In the genomic region with DNA sequence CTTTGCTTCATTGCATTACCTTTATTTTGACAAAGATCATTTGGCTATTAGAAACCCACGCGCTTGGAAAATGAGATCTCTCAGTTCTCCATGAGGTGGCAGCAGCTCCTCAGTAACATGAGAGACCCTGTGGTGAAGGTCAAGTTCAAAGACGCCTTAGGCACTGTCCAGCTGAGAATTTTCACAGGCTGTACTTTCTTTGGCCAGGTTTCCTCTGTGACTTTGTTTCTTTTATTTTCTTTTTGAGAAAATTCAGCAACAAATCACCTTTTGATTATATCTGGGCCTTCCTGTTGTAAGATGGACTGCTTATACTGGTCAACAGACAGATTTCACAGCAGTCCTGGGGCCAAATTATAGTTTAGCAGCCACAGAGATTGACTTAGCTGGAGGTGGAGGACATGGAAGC, we compare ENCODE assay signal across 8 cellular contexts. TPM values are rescaled to one million over a fixed set of nuclear protein-coding genes. Genes with fewer than 3 reads are reported as not detected.
DNase-seq lines count a peak whose midpoint lies in the region; ATAC-seq, FAIRE-seq and TF ChIP-seq lines count a peak whose summit lies in the region.

No MANE protein-coding gene starts in this region.

- H3K9ac ChIP-seq in kidney (ENCODE audit: low read length in 2 of 2) = no peak overlapping the region

- H3K4me3 ChIP-seq in GM12864 (ENCODE audit: low read depth, low read length) (no peak overlapping the region), Peyer's patch (no peak overlapping the region), bronchial epithelial cell (ENCODE audit: low read depth, low read length) (no peak overlapping the region), kidney (ENCODE audit: low read length in 2 of 2) (no peak overlapping the region)

- H3K27ac ChIP-seq in Peyer's patch (no peak overlapping the region), kidney (ENCODE audit: low read depth in 2 of 2, low read length in 2 of 2) (no peak overlapping the region)

- no peak for TF ChIP-seq POLR2A in Peyer's patch (IDR thresholded peaks at IDR 0.05)

- intact Hi-C loops in kidney (cut with DNase I) = no loop called here

- DNase-seq in Ammon's horn (ENCODE audit: low spot score) (peak; percentile 71), GM12864 (ENCODE audit: low read depth) (peak; percentile 10), Peyer's patch (peak in 1 of 3 donors; percentile 66), bronchial epithelial cell (ENCODE audit: low read depth) (peak; percentile 53), kidney (no peak)
- peak; percentile 27 for DNase-seq in stimulated activated naive CD8-positive, alpha-beta T cell treated with anti-CD3 and anti-CD28 coated beads, Interleukin-15, Interleukin-2, amounts not matched to agents 100 U/mL and 50 U/mL, for 24 hours
- DNase-seq in NK-92 treated with Interleukin-12 subunit alpha and Interleukin-12 subunit beta, amount 100 ng/mL, for 24 hours (lab: John Stamatoyannopoulos, UW) = no peak

- FAIRE-seq in bronchial epithelial cell (lab: Jason Lieb, UNC) = no peak
- peak; percentile 80 for FAIRE-seq in kidney (lab: Jason Lieb, UNC)

- H3K9me3 ChIP-seq in Peyer's patch = no peaks in the 10 kb centered on the region
- H3K9me3 ChIP-seq in kidney (ENCODE audit: control insufficient read depth in 1 of 2, low read length in 2 of 2) = no peaks in the 10 kb centered on the region

- peak; percentile 56 for ATAC-seq in HG03066 (IDR thresholded peaks at IDR 0.05; ENCODE audit: low read depth, unreplicated experiment)
- ATAC-seq in stimulated activated naive CD8-positive, alpha-beta T cell treated with anti-CD3 and anti-CD28 coated beads, Interleukin-15, Interleukin-2, amounts not matched to agents 100 U/mL and 50 U/mL, for 24 hours = no peak

- TF ChIP-seq CTCF in GM12864 (IDR thresholded peaks at IDR 0.05; ENCODE audit: low read depth, low read length, missing control alignments) = peak; percentile 60
- TF ChIP-seq CTCF in Peyer's patch (IDR thresholded peaks at IDR 0.05) = peak in 5 of 6 experiments; percentile 12 to 83 (median 77)
- TF ChIP-seq CTCF in bronchial epithelial cell (IDR thresholded peaks at IDR 0.05; ENCODE audit: insufficient read depth, low read length, severe bottlenecking) = peak; percentile 63
- TF ChIP-seq CTCF in kidney (IDR thresholded peaks at IDR 0.05; ENCODE audit: borderline replicate concordance, extremely low read depth, insufficient read depth) = peak; percentile 56

- H3K27me3 ChIP-seq in Peyer's patch = no peaks in the 10 kb centered on the region
- no peaks in the 10 kb centered on the region for H3K27me3 ChIP-seq in bronchial epithelial cell (ENCODE audit: control insufficient read depth, insufficient read depth, low read length)

- no peaks in the 10 kb centered on the region for H3K4me1 ChIP-seq in Peyer's patch
- H3K4me1 ChIP-seq in kidney (ENCODE audit: control insufficient read depth in 1 of 2, insufficient read depth in 1 of 2, low read depth in 1 of 2, low read length in 2 of 2) = no peaks in the 10 kb centered on the region

- no peaks in the 10 kb centered on the region for H3K36me3 ChIP-seq in Peyer's patch
- H3K36me3 ChIP-seq in bronchial epithelial cell (ENCODE audit: control insufficient read depth, insufficient read depth, low read length) = no peaks in the 10 kb centered on the region
- H3K36me3 ChIP-seq in kidney (ENCODE audit: control insufficient read depth in 1 of 2, insufficient read depth in 2 of 2, low read length in 2 of 2) = no peaks in the 10 kb centered on the region

RNA-seq across cellular contexts. Expression of a gene that starts 54.5 kb away (rescaled TPM):
- total RNA-seq in Peyer's patch (10 to 100 TPM; 16.5 to 46.1 (median 42.7) TPM), bronchial epithelial cell (74.8 and 102 TPM in 2 replicates), kidney (113 TPM)
- polyA plus RNA-seq in kidney (ENCODE audit: insufficient read depth, low read depth, low replicate concordance) = 57.9 TPM

Comparison
In these comparisons a context has a peak if more than half of its experiments do, and no peak if none do; other contexts are left out.
1. DNase-seq: peak in Ammon's horn (single experiment), GM12864 (single experiment), bronchial epithelial cell (single experiment) and stimulated activated naive CD8-positive, alpha-beta T cell treated with anti-CD3 and anti-CD28 coated beads, Interleukin-15, Interleukin-2, amounts not matched to agents 100 U/mL and 50 U/mL, for 24 hours (single experiment); none in kidney (single experiment) and NK-92 treated with Interleukin-12 subunit alpha and Interleukin-12 subunit beta, amount 100 ng/mL, for 24 hours (single experiment).
2. Peak in every context shown above with its lines, with median percentiles within 50 percentile points of each other: CTCF ChIP-seq.